ENCODE assay signal across 9 cellular contexts in the genomic region with DNA sequence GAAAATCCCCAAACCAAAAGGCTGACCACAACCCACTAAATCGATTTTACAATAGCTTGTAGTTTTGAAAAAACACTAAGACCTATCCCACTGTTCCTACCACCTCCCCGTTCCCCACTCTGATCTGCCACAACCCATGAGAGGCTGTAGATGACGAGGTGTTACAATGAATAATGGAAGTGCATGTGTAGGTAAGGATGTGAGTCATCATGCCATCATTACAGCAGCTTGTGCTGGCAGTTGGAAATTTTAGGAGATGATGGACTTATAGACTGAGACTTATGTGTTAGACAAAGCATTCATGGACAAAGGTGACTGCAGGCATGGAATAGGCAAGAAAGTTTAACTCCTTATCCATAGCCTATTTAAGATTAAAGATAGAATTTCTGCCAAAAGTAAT.
A peak's percentile ranks its signal among the peaks of the same experiment; 100 is the strongest.
DNase-seq lines count a peak whose midpoint lies in the region; ATAC-seq and TF ChIP-seq lines count a peak whose summit lies in the region.
"Had no signal": no experiment of that assay in that cellular context is flagged by ENCODE, and none has a peak within 500 bp of the region (broad histone marks: within the 10 kb centered on the region; RNA-seq: fewer than 3 reads in every experiment).

No MANE protein-coding gene starts in this region.

- intact Hi-C loops in Calu3 (cut with micrococcal nuclease; ENCODE audit: unreplicated experiment) = loop anchor here (5.0 kb wide), 1 partner anchor 57 kb away; no protein-coding TSS in a partner anchor

- H3K9ac ChIP-seq in KMS-11 = peak overlapping the region; percentile 5; the same call in 1 of the 2 replicates

- peak overlapping the region; percentile 68 for H3K4me3 ChIP-seq in KMS-11 (IDR thresholded peaks at IDR 0.05; ENCODE audit: insufficient read depth, low read depth, low read length)

- no peaks in the 10 kb centered on the region for H3K36me3 Mint-ChIP-seq in Calu3 (ENCODE audit: insufficient read depth, unreplicated experiment)

- H3K4me2 ChIP-seq in KMS-11 = peak overlapping the region; percentile 84

- DNase-seq in Calu3 (peak; percentile 45), dermis microvascular lymphatic vessel endothelial cell (ENCODE audit: low read depth in 2 of 2) (peak; percentile 31 to 84), mucosa of gallbladder (ENCODE audit: low spot score) (no peak), NCI-H2029 treated with DMSO at 0.1 percent for 48 hours (lab: John Stamatoyannopoulos, UW) (no peak), SIG-M5 (lab: John Stamatoyannopoulos, UW) (no peak)
- DNase-seq: activated gamma-delta T cell treated with Interleukin-2 at 50 U/mL for 16 hours had no signal

- H3K79me2 ChIP-seq in KMS-11 (ENCODE audit: insufficient read depth, low read depth) = no peaks in the 10 kb centered on the region

- peak overlapping the region; percentile 58 for H3K27ac ChIP-seq in KMS-11

- CTCF ChIA-PET in Calu3 (lab: Charles Lee) = interaction anchor here (0.7 to 1.1 kb wide), 5 partner anchors 9 to 1408 kb away, joined by 3 to 6 read pairs (median 3); no protein-coding TSS in a partner anchor

- H4K20me1 ChIP-seq in KMS-11 (ENCODE audit: insufficient read depth) = no peaks in the 10 kb centered on the region

- H3K27me3 ChIP-seq in KMS-11 (ENCODE audit: insufficient read depth, low read depth) = no peaks in the 10 kb centered on the region

- H3K9me3 Mint-ChIP-seq in Calu3 (ENCODE audit: low read depth, unreplicated experiment) = no peaks in the 10 kb centered on the region

- ATAC-seq in GM19372 (IDR thresholded peaks at IDR 0.05; ENCODE audit: low read depth, unreplicated experiment) (peak; percentile 32), HG03135 (IDR thresholded peaks at IDR 0.05; ENCODE audit: unreplicated experiment) (no peak)

- peaks cover 47% of the 10 kb centered on the region for H3K4me1 Mint-ChIP-seq in Calu3 (ENCODE audit: low read depth, unreplicated experiment)

- no peak overlapping the region for H3K4me3 Mint-ChIP-seq in Calu3 (ENCODE audit: low read depth, unreplicated experiment)

- H3K27me3 Mint-ChIP-seq in Calu3 (ENCODE audit: unreplicated experiment) = no peaks in the 10 kb centered on the region

- BruUV-seq in Calu3 (replicated peaks; lab: Mats Ljungman, UMichigan) = no TSS peak

- TF ChIP-seq CTCF in Calu3 (IDR thresholded peaks at IDR 0.05; ENCODE audit: unreplicated experiment) (no peak), KMS-11 (conservative IDR thresholded peaks at IDR 0.05; ENCODE audit: low read depth, low read length) (no peak)

- peaks cover 97% of the 10 kb centered on the region for H3K4me1 ChIP-seq in KMS-11 (ENCODE audit: low read depth, poor library complexity, severe bottlenecking)

- peak overlapping the region; percentile 76 for H3K27ac Mint-ChIP-seq in Calu3 (ENCODE audit: unreplicated experiment)

- H2AFZ ChIP-seq in KMS-11 (ENCODE audit: low read depth) = 0 out of 2 replicates have a peak overlapping the region, but pooled peaks have one; percentile 1

- H3K36me3 ChIP-seq in KMS-11 (ENCODE audit: insufficient read depth) = no peaks in the 10 kb centered on the region

Comparison
In these comparisons a context has a peak if more than half of its experiments do, and no peak if none do; other contexts are left out.
1. DNase-seq: peak in Calu3 (single experiment) and dermis microvascular lymphatic vessel endothelial cell (2 of 2); none in mucosa of gallbladder (single experiment), NCI-H2029 treated with DMSO at 0.1 percent for 48 hours (single experiment) and SIG-M5 (single experiment).